In the genomic region with DNA sequence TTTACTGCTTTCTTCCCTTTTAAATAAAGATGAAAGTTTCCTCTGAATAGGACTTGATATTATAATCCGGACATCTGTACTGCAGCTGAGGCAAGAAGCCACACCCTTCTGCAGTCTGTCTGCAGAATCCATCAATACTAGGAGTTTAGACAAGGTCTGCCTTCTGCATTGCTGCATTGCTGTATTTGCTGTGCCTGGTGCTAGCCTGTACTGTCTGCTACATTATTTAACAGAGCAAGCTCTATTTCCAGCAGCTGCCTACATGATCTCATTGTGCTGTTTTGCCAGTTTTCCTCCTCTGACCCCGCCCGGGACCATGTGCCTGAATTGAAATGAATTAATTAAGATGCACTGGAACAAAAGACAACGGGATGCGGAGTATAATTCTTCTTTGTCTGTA, we compare ENCODE assay signal across 8 cellular contexts. TPM values are rescaled to one million over a fixed set of nuclear protein-coding genes. Genes with fewer than 3 reads are reported as not detected.
DNase-seq lines count a peak whose midpoint lies in the region; ATAC-seq and TF ChIP-seq lines count a peak whose summit lies in the region.

No MANE protein-coding gene starts in this region.

- peaks cover 12% of the 10 kb centered on the region for H3K4me1 ChIP-seq in muscle layer of colon (ENCODE audit: insufficient read depth, low read length)

- no peaks in the 10 kb centered on the region for H3K9me3 Mint-ChIP-seq in activated T-cell treated with anti-CD3 and anti-CD28 coated beads, Interleukin-2, amount 50 U/mL, for 72 hours

- H3K9me3 ChIP-seq in muscle layer of colon (ENCODE audit: low read length): no peaks in the 10 kb centered on the region

- H3K27ac Mint-ChIP-seq in activated T-cell treated with anti-CD3 and anti-CD28 coated beads, Interleukin-2, amount 50 U/mL, for 72 hours: peak overlapping the region; percentile 28

- H3K9ac ChIP-seq in muscle layer of colon (ENCODE audit: low read length): peak overlapping the region; percentile 39

- DNase-seq in activated T-cell treated with anti-CD3 and anti-CD28 coated beads, Interleukin-2, amount 50 U/mL, for 72 hours: no peak
- no peak for DNase-seq in activated T-cell treated with anti-CD3 and anti-CD28 coated beads, Interleukin-2, amount 50 U/mL, for 1 hour
- DNase-seq in RPMI7951 (ENCODE audit: low read depth) (peak; percentile 47), epithelial cell of esophagus (ENCODE audit: low read depth) (peak; percentile 18), KBM-7 (no peak)
- DNase-seq in activated CD4-positive, CD25-positive, alpha-beta regulatory T cell (lab: John Stamatoyannopoulos, UW): no peak

- ATAC-seq in activated T-cell treated with anti-CD3 and anti-CD28 coated beads, Interleukin-2, amount 50 U/mL, for 72 hours (replicated peaks in 1 of 2): no peak
- no peak for ATAC-seq in GM18517 (IDR thresholded peaks at IDR 0.05; ENCODE audit: unreplicated experiment)

- peak overlapping the region; percentile 91 to 95 for H3K4me3 Mint-ChIP-seq in activated T-cell treated with anti-CD3 and anti-CD28 coated beads, Interleukin-2, amount 50 U/mL, for 72 hours

- peaks cover 9 to 17% of the 10 kb centered on the region in 2 donors for H3K36me3 Mint-ChIP-seq in activated T-cell treated with anti-CD3 and anti-CD28 coated beads, Interleukin-2, amount 50 U/mL, for 72 hours (ENCODE audit: insufficient read depth in 2 of 2)

- no peak for TF ChIP-seq CTCF in epithelial cell of esophagus (IDR thresholded peaks at IDR 0.05; ENCODE audit: insufficient read depth, low read depth, low read length, missing control alignments)

- in situ Hi-C loops in KBM-7 (cut with MboI; ENCODE audit: low pct_unique_long_range_greater_than_20kb, low sequenced_read_pairs): no loop called here

- peaks cover 22% of the 10 kb centered on the region for H3K4me1 Mint-ChIP-seq in activated T-cell treated with anti-CD3 and anti-CD28 coated beads, Interleukin-2, amount 50 U/mL, for 72 hours (ENCODE audit: low read depth)

- H3K27me3 Mint-ChIP-seq in activated T-cell treated with anti-CD3 and anti-CD28 coated beads, Interleukin-2, amount 50 U/mL, for 72 hours (ENCODE audit: low read depth): no peaks in the 10 kb centered on the region

- peak overlapping the region; percentile 94 for H3K27ac ChIP-seq in muscle layer of colon (ENCODE audit: low read depth, low read length)

- H3K36me3 ChIP-seq in muscle layer of colon (ENCODE audit: insufficient read depth, low read length): peaks cover 23% of the 10 kb centered on the region

- H3K27me3 ChIP-seq in muscle layer of colon (ENCODE audit: control insufficient read depth in 1 of 2, insufficient read depth in 2 of 2, low read length in 2 of 2): no peaks in the 10 kb centered on the region

- H3K4me3 ChIP-seq in epithelial cell of esophagus (ENCODE audit: low read length) (no peak overlapping the region), muscle layer of colon (ENCODE audit: low read depth in 1 of 2, low read length in 2 of 2) (peak overlapping the region in 1 of 2 donors; percentile 58)

RNA-seq across cellular contexts. Expression of a gene that starts 1.7 kb away (rescaled TPM):
- total RNA-seq in activated T-cell treated with anti-CD3 and anti-CD28 coated beads, Interleukin-2, amount 50 U/mL, for 72 hours: 10 to 100 TPM; 77.6 to 82.6 TPM
- 649 and 744 TPM in 2 replicates for total RNA-seq in RPMI7951 (2014; rRNA removed; shearing (Covaris generic))

RNA-seq across cellular contexts. Expression of a gene that starts 56.0 kb away (rescaled TPM):
- 100 to 1,000 TPM; 851 to 922 TPM for total RNA-seq in activated T-cell treated with anti-CD3 and anti-CD28 coated beads, Interleukin-2, amount 50 U/mL, for 72 hours
- total RNA-seq in RPMI7951 (2014; rRNA removed; shearing (Covaris generic)): 2,897 and 4,302 TPM in 2 replicates

Comparison
In these comparisons a context has a peak if more than half of its experiments do, and no peak if none do; other contexts are left out.
1. DNase-seq: peak in RPMI7951 (single experiment) and epithelial cell of esophagus (single experiment); none in activated T-cell treated with anti-CD3 and anti-CD28 coated beads, Interleukin-2, amount 50 U/mL, for 72 hours (0 of 2), activated T-cell treated with anti-CD3 and anti-CD28 coated beads, Interleukin-2, amount 50 U/mL, for 1 hour (single experiment), KBM-7 (single experiment) and activated CD4-positive, CD25-positive, alpha-beta regulatory T cell (0 of 4).